Comparison of ENCODE assay signal across 1 cellular context in genomic region chr15:30921106-30921505, GRCh38.
TF ChIP-seq lines count a peak whose summit lies in the region.

No MANE protein-coding gene starts in this region.

TF ChIP-seq in GM23338, 12 proteins besides CTCF, POLR2A, EP300 and RAD21 (continued from another document):
- TF ChIP-seq REST (IDR thresholded peaks at IDR 0.05; ENCODE audit: unreplicated experiment) (no peak), EZH2 (IDR thresholded peaks at IDR 0.05; ENCODE audit: low read depth, unreplicated experiment) (no peak), ZNF331 (CRISPR knock-in tag; IDR thresholded peaks at IDR 0.05; ENCODE audit: low read depth) (no peak), CREB1 (CRISPR knock-in tag; IDR thresholded peaks at IDR 0.05; ENCODE audit: low read depth) (no peak), EZH2phosphoT487 (IDR thresholded peaks at IDR 0.05; ENCODE audit: unreplicated experiment) (no peak), ZNF114 (CRISPR knock-in tag; IDR thresholded peaks at IDR 0.05) (no peak), NANOG (IDR thresholded peaks at IDR 0.05; ENCODE audit: borderline replicate concordance) (no peak), ZNF462 (CRISPR knock-in tag; IDR thresholded peaks at IDR 0.05) (no peak), STAT1 (IDR thresholded peaks at IDR 0.05; ENCODE audit: unreplicated experiment) (no peak), JUNB (IDR thresholded peaks at IDR 0.05; ENCODE audit: unreplicated experiment) (no peak)
